Comparison of ENCODE assay signal across 23 cellular contexts in genomic region chr7:101854084-101854865, GRCh38. TPM values are rescaled to one million over a fixed set of nuclear protein-coding genes. Genes with fewer than 3 reads are reported as not detected.
DNase-seq lines count a peak whose midpoint lies in the region; ATAC-seq and TF ChIP-seq lines count a peak whose summit lies in the region.
"Had no signal": no experiment of that assay in that cellular context is flagged by ENCODE, and none has a peak within 500 bp of the region (broad histone marks: within the 10 kb centered on the region; RNA-seq: fewer than 3 reads in every experiment).

No MANE protein-coding gene starts in this region.

- no peak overlapping the region for H3K4me2 ChIP-seq in neuronal stem cell (ENCODE audit: insufficient read depth, low read length, poor library complexity, severe bottlenecking)

- H2BK12ac ChIP-seq in neuronal stem cell (ENCODE audit: low read length) = no peak overlapping the region

- peaks cover 65% of the 10 kb centered on the region for H3K4me1 Mint-ChIP-seq in CD14-positive monocyte
- H3K4me1 Mint-ChIP-seq in T-cell = peaks cover 35 to 48% (median 43%) of the 10 kb centered on the region in 3 donors
- H3K4me1 Mint-ChIP-seq in endodermal cell = peaks cover 30% of the 10 kb centered on the region

- peaks cover 52 to 55% of the 10 kb centered on the region in 2 experiments for H3K4me1 ChIP-seq in neutrophil (ENCODE audit: control insufficient read depth in 1 of 2, insufficient read depth in 1 of 2, low read depth in 1 of 2, low read length in 1 of 2)
- H3K4me1 ChIP-seq in endodermal cell (ENCODE audit: control insufficient read depth, insufficient read depth, low read length) = no peaks in the 10 kb centered on the region
- peaks cover 0 to 8% of the 10 kb centered on the region in 2 donors for H3K4me1 ChIP-seq in neuronal stem cell (ENCODE audit: control insufficient read depth in 2 of 2, insufficient read depth in 1 of 2, low read depth in 1 of 2, low read length in 2 of 2)

- 91 to 96% methylated on average over 5 to 10 of the region's 10 CpGs for WGBS in endodermal cell (ENCODE audit: insufficient coverage in 1 of 2, insufficient read length in 1 of 2), 2 experiments
- WGBS in neuronal stem cell (ENCODE audit: extremely low coverage in 2 of 2, insufficient read length in 2 of 2, insufficient replicate concordance in 1 of 2), 2 donors = no CpG with 5 or more reads among the region's 10 CpGs

- H2AFZ ChIP-seq in neuronal stem cell (ENCODE audit: low read length) = no peak overlapping the region

- no peak overlapping the region for H4K8ac ChIP-seq in neuronal stem cell (ENCODE audit: low read depth, low read length)

- H3K36me3 ChIP-seq in neutrophil (no peaks in the 10 kb centered on the region), endodermal cell (ENCODE audit: control insufficient read depth, insufficient read depth, low read length) (no peaks in the 10 kb centered on the region), neuronal stem cell (replicated peaks in 1 of 2; ENCODE audit: control insufficient read depth in 2 of 2, insufficient read depth in 2 of 2, low read length in 2 of 2) (no peaks in the 10 kb centered on the region)
- H3K36me3 ChIP-seq: adrenal gland had no signal

- POLR2A ChIA-PET in T-cell (lab: Charles Lee) = no interaction called here

- H3K9me3 ChIP-seq in neutrophil (no peaks in the 10 kb centered on the region), endodermal cell (ENCODE audit: control insufficient read depth, low read length) (no peaks in the 10 kb centered on the region), neuronal stem cell (replicated peaks in 1 of 2; ENCODE audit: control insufficient read depth in 2 of 2, insufficient read depth in 1 of 2, low read depth in 1 of 2, low read length in 2 of 2) (peaks cover 0 to 4% of the 10 kb centered on the region in 2 donors)
- H3K9me3 ChIP-seq: adrenal gland had no signal

- no peak overlapping the region for H3K4me3 Mint-ChIP-seq in CD14-positive monocyte
- no peak overlapping the region for H3K4me3 Mint-ChIP-seq in T-cell
- H3K4me3 Mint-ChIP-seq in endodermal cell = no peak overlapping the region
- H3K4me3 Mint-ChIP-seq: activated T-cell treated with anti-CD3 and anti-CD28 coated beads, Interleukin-2, amount 50 U/mL, for 24 hours; brain; T-helper 2 cell treated with Interferon-gamma antibody and Interleukin-4, amounts not matched to agents 5 μg/mL and 100 μg/mL, for 36 hours had no signal

- DNase-seq in CD14-positive monocyte (ENCODE audit: low spot score) (no peak), HL-60 (ENCODE audit: low read depth in 1 of 2, low spot score in 1 of 2) (no peak), T-cell (no peak), endodermal cell (no peak), neuronal stem cell (ENCODE audit: low spot score) (no peak)
- DNase-seq: activated CD4-positive, CD25-positive, alpha-beta regulatory T cell; activated gamma-delta T cell treated with Interleukin-2 at 50 U/mL for 16 hours; activated T-cell treated with anti-CD3 and anti-CD28 coated beads, Interleukin-2, amount 50 U/mL, for 24 hours; adrenal gland; effector CD4-positive, alpha-beta T cell; left cardiac atrium; mammary epithelial cell; NCI-H1048; NCI-H1694 treated with DMSO at 0.1 percent for 48 hours; NCI-H2171 treated with DMSO at 0.1 percent for 48 hours; NCI-H526; small intestine; substantia nigra had no signal

- peak overlapping the region in 6 of 7 donors; percentile 4 to 100 (median 90) for H3K27ac Mint-ChIP-seq in CD14-positive monocyte
- H3K27ac Mint-ChIP-seq in T-cell = peak overlapping the region; percentile 18 to 49
- H3K27ac Mint-ChIP-seq in endodermal cell = no peak overlapping the region
- H3K27ac Mint-ChIP-seq: activated T-cell treated with anti-CD3 and anti-CD28 coated beads, Interleukin-2, amount 50 U/mL, for 24 hours; stimulated activated effector memory CD8-positive, alpha-beta T cell treated with anti-CD3 and anti-CD28 coated beads, Interleukin-12 subunit alpha, Interleukin-12 subunit beta, amount 100 ng/mL, for 72 hours; T-helper 2 cell treated with Interferon-gamma antibody and Interleukin-4, amounts not matched to agents 5 μg/mL and 100 μg/mL, for 36 hours had no signal

- peak overlapping the region; percentile 87; the same call in 1 of the 2 replicates for H3K27ac ChIP-seq in HL-60 (replicated peaks)
- H3K27ac ChIP-seq in neutrophil = peak overlapping the region; percentile 94
- no peak overlapping the region for H3K27ac ChIP-seq in endodermal cell (ENCODE audit: low read depth, low read length)
- no peak overlapping the region for H3K27ac ChIP-seq in neuronal stem cell (replicated peaks; ENCODE audit: low read length)
- H3K27ac ChIP-seq: adrenal gland had no signal

- H3K9ac ChIP-seq in endodermal cell (ENCODE audit: extremely low read depth, low read length, poor library complexity, severe bottlenecking) (no peak overlapping the region), neuronal stem cell (ENCODE audit: low read depth, low read length, poor library complexity) (no peak overlapping the region)

- H3K9me3 Mint-ChIP-seq in CD14-positive monocyte = peaks cover 0 to 1% (median 0%) of the 10 kb centered on the region in 7 donors
- H3K9me3 Mint-ChIP-seq in T-cell = peaks cover 0 to 4% (median 0%) of the 10 kb centered on the region in 3 donors
- peaks cover 4% of the 10 kb centered on the region for H3K9me3 Mint-ChIP-seq in endodermal cell
- H3K9me3 Mint-ChIP-seq: activated T-cell treated with anti-CD3 and anti-CD28 coated beads, Interleukin-2, amount 50 U/mL, for 24 hours had no signal

- H3K23ac ChIP-seq in neuronal stem cell (ENCODE audit: low read depth, low read length, poor library complexity) = no peak overlapping the region

- peaks cover 11% of the 10 kb centered on the region for H3K79me1 ChIP-seq in neuronal stem cell (ENCODE audit: low read depth, low read length)

- H3K27me3 Mint-ChIP-seq in CD14-positive monocyte (ENCODE audit: low read depth in 3 of 3) (peaks cover 0 to 3% (median 1%) of the 10 kb centered on the region in 3 donors), T-cell (no peaks in the 10 kb centered on the region), endodermal cell (ENCODE audit: insufficient read depth) (no peaks in the 10 kb centered on the region)
- H3K27me3 Mint-ChIP-seq: activated T-cell treated with anti-CD3 and anti-CD28 coated beads, Interleukin-2, amount 50 U/mL, for 24 hours; brain had no signal

- no peak overlapping the region for H3K18ac ChIP-seq in neuronal stem cell (ENCODE audit: low read length)

- H3K27me3 ChIP-seq in HL-60 (ENCODE audit: insufficient read depth, poor library complexity, severe bottlenecking) (no peaks in the 10 kb centered on the region), neutrophil (no peaks in the 10 kb centered on the region), endodermal cell (ENCODE audit: control insufficient read depth, insufficient read depth, low read length, poor library complexity, severe bottlenecking) (no peaks in the 10 kb centered on the region), neuronal stem cell (ENCODE audit: control insufficient read depth in 3 of 3, insufficient read depth in 3 of 3, low read depth in 1 of 3, low read length in 3 of 3) (no peaks in the 10 kb centered on the region)
- H3K27me3 ChIP-seq: adrenal gland had no signal

- no peak overlapping the region for H3K4me3 ChIP-seq in HL-60 (replicated peaks; ENCODE audit: insufficient read depth, low read length)
- H3K4me3 ChIP-seq in neutrophil (ENCODE audit: low read depth in 1 of 2, low read length in 1 of 2) = no peak overlapping the region
- no peak overlapping the region for H3K4me3 ChIP-seq in endodermal cell (ENCODE audit: low read length)
- no peak overlapping the region for H3K4me3 ChIP-seq in neuronal stem cell (ENCODE audit: low read length in 2 of 2)
- H3K4me3 ChIP-seq: adrenal gland had no signal

- H3K36me3 Mint-ChIP-seq in CD14-positive monocyte = peaks cover 2 to 12% of the 10 kb centered on the region in 2 donors
- H3K36me3 Mint-ChIP-seq in T-cell = peaks cover 4% of the 10 kb centered on the region
- H3K36me3 Mint-ChIP-seq in endodermal cell (ENCODE audit: low read depth) = peaks cover 13% of the 10 kb centered on the region

- no peak overlapping the region for H3K14ac ChIP-seq in neuronal stem cell (ENCODE audit: low read length)

- TF ChIP-seq CTCF in CD14-positive monocyte (IDR thresholded peaks at IDR 0.05) (no peak), HL-60 (IDR thresholded peaks at IDR 0.05; ENCODE audit: insufficient read depth, low read length) (no peak), neutrophil (IDR thresholded peaks at IDR 0.05) (no peak), endodermal cell (conservative IDR thresholded peaks at IDR 0.05) (no peak)

- intact Hi-C loops in CD14-positive monocyte (cut with micrococcal nuclease) = no loop called here

- CTCF ChIA-PET in T-cell (lab: Charles Lee) = interaction anchor here in 1 of 2 donors (0.6 kb wide), 1 partner anchor 1178 kb away, joined by 7 read pairs; no protein-coding TSS in a partner anchor

- H3K4ac ChIP-seq in neuronal stem cell (ENCODE audit: low read length) = no peak overlapping the region

- H2BK15ac ChIP-seq in neuronal stem cell (ENCODE audit: low read length) = no peak overlapping the region

- no peak overlapping the region for H2AK5ac ChIP-seq in neuronal stem cell (ENCODE audit: low read depth, low read length)

- no peak overlapping the region for H2BK5ac ChIP-seq in neuronal stem cell (ENCODE audit: low read length)

- ATAC-seq in T-cell (replicated peaks in 1 of 4) (no peak), GM18870 (IDR thresholded peaks at IDR 0.05; ENCODE audit: unreplicated experiment) (no peak)
- ATAC-seq: left cardiac atrium; stimulated activated effector memory CD8-positive, alpha-beta T cell treated with anti-CD3 and anti-CD28 coated beads, Interleukin-12 subunit alpha, Interleukin-12 subunit beta, amount 100 ng/mL, for 72 hours had no signal

- H4K91ac ChIP-seq in neuronal stem cell (ENCODE audit: low read depth, low read length, poor library complexity) = no peak overlapping the region

- no peak overlapping the region for H2BK120ac ChIP-seq in neuronal stem cell (ENCODE audit: low read depth, low read length)

RNA-seq across cellular contexts. Expression of gene CUX1, which starts 36.8 kb away (rescaled TPM):
- polyA plus RNA-seq in CD14-positive monocyte = 10 to 100 TPM; 17.6 to 28.0 TPM
- total RNA-seq in T-cell (10 to 100 TPM; 36.9 to 50.2 (median 42.8) TPM), endodermal cell (100 to 1,000 TPM in 1 of 2 donors, 10 to 100 TPM in 1; 85.1 to 108 TPM)
- polyA plus RNA-seq in endodermal cell (2013, experiment 1 of 2) = 49.5 TPM
- polyA plus RNA-seq in endodermal cell (2013, experiment 2 of 2) = 50.8 TPM
- polyA plus RNA-seq in neuronal stem cell (2013, experiment 1 of 2) = 47.3 TPM
- 46.1 TPM for polyA plus RNA-seq in neuronal stem cell (2013, experiment 2 of 2)

Comparison
In these comparisons a context has a peak if more than half of its experiments do, and no peak if none do; other contexts are left out.
1. H3K27ac ChIP-seq: peak in HL-60 (single experiment) and neutrophil (single experiment); none in endodermal cell (single experiment) and neuronal stem cell (single experiment).